ENCODE assay signal across 1 cellular context in the genomic region with DNA sequence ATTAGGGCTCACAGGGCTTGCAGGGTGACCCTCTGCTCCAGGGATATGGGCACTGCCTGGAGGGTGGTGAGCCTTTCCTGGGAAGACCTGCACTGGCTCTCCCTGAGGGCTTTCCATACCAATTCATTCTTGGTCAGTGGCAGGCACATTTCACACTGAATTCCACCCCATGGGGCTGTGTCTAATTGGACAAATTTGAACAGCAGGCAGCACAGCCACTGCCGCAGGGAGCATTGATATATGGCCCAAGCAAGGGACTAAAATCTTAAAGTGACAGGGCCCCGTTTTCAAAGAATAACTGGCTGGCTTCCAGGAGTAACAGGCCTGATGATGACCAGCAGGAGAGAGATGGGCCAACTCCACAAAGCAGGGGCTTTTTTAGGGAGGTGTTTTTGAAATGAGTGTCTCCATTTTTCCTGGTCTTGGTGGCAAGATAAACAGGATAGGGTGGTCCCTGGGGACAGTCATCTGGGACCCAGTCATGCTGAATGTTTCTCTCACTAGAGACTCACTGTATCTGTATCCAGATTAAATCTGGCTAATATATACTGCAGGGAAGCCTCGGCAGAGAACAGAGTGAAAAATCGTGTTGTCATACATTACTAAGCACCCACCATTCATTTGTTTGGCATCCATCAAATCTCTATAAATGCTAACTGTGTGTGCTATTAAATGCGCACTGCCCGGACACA.
A peak's percentile ranks its signal among the peaks of the same experiment; 100 is the strongest.
TF ChIP-seq lines count a peak whose summit lies in the region.

No MANE protein-coding gene starts in this region.

TF ChIP-seq in HEK293, 187 proteins besides CTCF, POLR2A, EP300 and RAD21 (continued from another document and continues in another):
- TF ChIP-seq, protein P1, sequence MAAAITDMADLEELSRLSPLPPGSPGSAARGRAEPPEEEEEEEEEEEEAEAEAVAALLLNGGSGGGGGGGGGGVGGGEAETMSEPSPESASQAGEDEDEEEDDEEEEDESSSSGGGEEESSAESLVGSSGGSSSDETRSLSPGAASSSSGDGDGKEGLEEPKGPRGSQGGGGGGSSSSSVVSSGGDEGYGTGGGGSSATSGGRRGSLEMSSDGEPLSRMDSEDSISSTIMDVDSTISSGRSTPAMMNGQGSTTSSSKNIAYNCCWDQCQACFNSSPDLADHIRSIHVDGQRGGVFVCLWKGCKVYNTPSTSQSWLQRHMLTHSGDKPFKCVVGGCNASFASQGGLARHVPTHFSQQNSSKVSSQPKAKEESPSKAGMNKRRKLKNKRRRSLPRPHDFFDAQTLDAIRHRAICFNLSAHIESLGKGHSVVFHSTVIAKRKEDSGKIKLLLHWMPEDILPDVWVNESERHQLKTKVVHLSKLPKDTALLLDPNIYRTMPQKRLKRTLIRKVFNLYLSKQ (tag by site-specific recombination; IDR thresholded peaks at IDR 0.05; ENCODE audit: borderline replicate concordance) = no peak
- TF ChIP-seq, protein P2, sequence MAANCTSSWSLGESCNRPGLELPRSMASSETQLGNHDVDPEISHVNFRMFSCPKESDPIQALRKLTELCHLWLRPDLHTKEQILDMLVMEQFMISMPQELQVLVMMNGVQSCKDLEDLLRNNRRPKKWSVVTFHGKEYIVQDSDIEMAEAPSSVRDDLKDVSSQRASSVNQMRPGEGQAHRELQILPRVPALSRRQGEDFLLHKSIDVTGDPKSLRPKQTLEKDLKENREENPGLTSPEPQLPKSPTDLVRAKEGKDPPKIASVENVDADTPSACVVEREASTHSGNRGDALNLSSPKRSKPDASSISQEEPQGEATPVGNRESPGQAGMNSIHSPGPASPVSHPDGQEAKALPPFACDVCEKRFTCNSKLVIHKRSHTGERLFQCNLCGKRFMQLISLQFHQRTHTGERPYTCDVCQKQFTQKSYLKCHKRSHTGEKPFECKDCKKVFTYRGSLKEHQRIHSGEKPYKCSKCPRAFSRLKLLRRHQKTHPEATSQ (tag by site-specific recombination; IDR thresholded peaks at IDR 0.05) = no peak
- TF ChIP-seq SETDB1 (IDR thresholded peaks at IDR 0.05; ENCODE audit: insufficient read length, low read length) = no peak
- TF ChIP-seq WT1 (tag by site-specific recombination; IDR thresholded peaks at IDR 0.05) = 0 out of 2 replicates have a peak, but pooled peaks have one; percentile 4
- TF ChIP-seq IKZF3 (tag by site-specific recombination; IDR thresholded peaks at IDR 0.05) = peak; percentile 67
- TF ChIP-seq, protein P3, sequence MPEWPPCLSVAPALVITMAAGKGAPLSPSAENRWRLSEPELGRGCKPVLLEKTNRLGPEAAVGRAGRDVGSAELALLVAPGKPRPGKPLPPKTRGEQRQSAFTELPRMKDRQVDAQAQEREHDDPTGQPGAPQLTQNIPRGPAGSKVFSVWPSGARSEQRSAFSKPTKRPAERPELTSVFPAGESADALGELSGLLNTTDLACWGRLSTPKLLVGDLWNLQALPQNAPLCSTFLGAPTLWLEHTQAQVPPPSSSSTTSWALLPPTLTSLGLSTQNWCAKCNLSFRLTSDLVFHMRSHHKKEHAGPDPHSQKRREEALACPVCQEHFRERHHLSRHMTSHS (tag by site-specific recombination; IDR thresholded peaks at IDR 0.05) = no peak
- TF ChIP-seq ZBTB8A (tag by site-specific recombination; IDR thresholded peaks at IDR 0.05) = peak; percentile 94
- TF ChIP-seq ZNF561 (tag by site-specific recombination; IDR thresholded peaks at IDR 0.05; ENCODE audit: borderline replicate concordance) = no peak
- TF ChIP-seq GLIS1 (tag by site-specific recombination; IDR thresholded peaks at IDR 0.05) = peak; percentile 80
- TF ChIP-seq ZNF600 (tag by site-specific recombination; IDR thresholded peaks at IDR 0.05) = 0 out of 2 replicates have a peak, but pooled peaks have one; percentile 53
- no peak for TF ChIP-seq ZNF530 (tag by site-specific recombination; IDR thresholded peaks at IDR 0.05; ENCODE audit: low read depth)
- TF ChIP-seq, protein P4, sequence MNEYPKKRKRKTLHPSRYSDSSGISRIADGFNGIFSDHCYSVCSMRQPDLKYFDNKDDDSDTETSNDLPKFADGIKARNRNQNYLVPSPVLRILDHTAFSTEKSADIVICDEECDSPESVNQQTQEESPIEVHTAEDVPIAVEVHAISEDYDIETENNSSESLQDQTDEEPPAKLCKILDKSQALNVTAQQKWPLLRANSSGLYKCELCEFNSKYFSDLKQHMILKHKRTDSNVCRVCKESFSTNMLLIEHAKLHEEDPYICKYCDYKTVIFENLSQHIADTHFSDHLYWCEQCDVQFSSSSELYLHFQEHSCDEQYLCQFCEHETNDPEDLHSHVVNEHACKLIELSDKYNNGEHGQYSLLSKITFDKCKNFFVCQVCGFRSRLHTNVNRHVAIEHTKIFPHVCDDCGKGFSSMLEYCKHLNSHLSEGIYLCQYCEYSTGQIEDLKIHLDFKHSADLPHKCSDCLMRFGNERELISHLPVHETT (tag by site-specific recombination; IDR thresholded peaks at IDR 0.05) = no peak
- TF ChIP-seq ZNF292 (tag by site-specific recombination; IDR thresholded peaks at IDR 0.05; ENCODE audit: borderline replicate concordance, low read depth) = no peak
- TF ChIP-seq ZNF10 (tag by site-specific recombination; IDR thresholded peaks at IDR 0.05) = no peak
- peak; percentile 91 for TF ChIP-seq ZNF341 (tag by site-specific recombination; IDR thresholded peaks at IDR 0.05; ENCODE audit: low read depth)
- peak; percentile 67; the same call in 1 of the 2 replicates for TF ChIP-seq ZBTB48 (tag by site-specific recombination; IDR thresholded peaks at IDR 0.05)
- no peak for TF ChIP-seq ZNF140 (tag by site-specific recombination; IDR thresholded peaks at IDR 0.05)
- TF ChIP-seq, protein P5, sequence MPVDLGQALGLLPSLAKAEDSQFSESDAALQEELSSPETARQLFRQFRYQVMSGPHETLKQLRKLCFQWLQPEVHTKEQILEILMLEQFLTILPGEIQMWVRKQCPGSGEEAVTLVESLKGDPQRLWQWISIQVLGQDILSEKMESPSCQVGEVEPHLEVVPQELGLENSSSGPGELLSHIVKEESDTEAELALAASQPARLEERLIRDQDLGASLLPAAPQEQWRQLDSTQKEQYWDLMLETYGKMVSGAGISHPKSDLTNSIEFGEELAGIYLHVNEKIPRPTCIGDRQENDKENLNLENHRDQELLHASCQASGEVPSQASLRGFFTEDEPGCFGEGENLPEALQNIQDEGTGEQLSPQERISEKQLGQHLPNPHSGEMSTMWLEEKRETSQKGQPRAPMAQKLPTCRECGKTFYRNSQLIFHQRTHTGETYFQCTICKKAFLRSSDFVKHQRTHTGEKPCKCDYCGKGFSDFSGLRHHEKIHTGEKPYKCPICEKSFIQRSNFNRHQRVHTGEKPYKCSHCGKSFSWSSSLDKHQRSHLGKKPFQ (tag by site-specific recombination; IDR thresholded peaks at IDR 0.05) = peak; percentile 92
- TF ChIP-seq SP2 (tag by site-specific recombination; IDR thresholded peaks at IDR 0.05) = no peak
- TF ChIP-seq EGR2 (tag by site-specific recombination; IDR thresholded peaks at IDR 0.05; ENCODE audit: low read depth) = no peak
- TF ChIP-seq ZNF174 (tag by site-specific recombination; IDR thresholded peaks at IDR 0.05) = no peak
- peak; percentile 61 for TF ChIP-seq FEZF1 (tag by site-specific recombination; IDR thresholded peaks at IDR 0.05)
- TF ChIP-seq ZNF776 (tag by site-specific recombination; IDR thresholded peaks at IDR 0.05; ENCODE audit: borderline replicate concordance) = no peak
- TF ChIP-seq, protein P6, sequence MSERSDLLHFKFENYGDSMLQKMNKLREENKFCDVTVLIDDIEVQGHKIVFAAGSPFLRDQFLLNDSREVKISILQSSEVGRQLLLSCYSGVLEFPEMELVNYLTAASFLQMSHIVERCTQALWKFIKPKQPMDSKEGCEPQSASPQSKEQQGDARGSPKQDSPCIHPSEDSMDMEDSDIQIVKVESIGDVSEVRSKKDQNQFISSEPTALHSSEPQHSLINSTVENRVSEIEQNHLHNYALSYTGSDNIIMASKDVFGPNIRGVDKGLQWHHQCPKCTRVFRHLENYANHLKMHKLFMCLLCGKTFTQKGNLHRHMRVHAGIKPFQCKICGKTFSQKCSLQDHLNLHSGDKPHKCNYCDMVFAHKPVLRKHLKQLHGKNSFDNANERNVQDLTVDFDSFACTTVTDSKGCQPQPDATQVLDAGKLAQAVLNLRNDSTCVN (tag by site-specific recombination; optimal IDR thresholded peaks at IDR 0.05) = no peak
- TF ChIP-seq, protein P7, sequence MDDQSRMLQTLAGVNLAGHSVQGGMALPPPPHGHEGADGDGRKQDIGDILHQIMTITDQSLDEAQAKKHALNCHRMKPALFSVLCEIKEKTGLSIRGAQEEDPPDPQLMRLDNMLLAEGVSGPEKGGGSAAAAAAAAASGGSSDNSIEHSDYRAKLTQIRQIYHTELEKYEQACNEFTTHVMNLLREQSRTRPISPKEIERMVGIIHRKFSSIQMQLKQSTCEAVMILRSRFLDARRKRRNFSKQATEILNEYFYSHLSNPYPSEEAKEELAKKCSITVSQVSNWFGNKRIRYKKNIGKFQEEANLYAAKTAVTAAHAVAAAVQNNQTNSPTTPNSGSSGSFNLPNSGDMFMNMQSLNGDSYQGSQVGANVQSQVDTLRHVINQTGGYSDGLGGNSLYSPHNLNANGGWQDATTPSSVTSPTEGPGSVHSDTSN (CRISPR knock-in tag; IDR thresholded peaks at IDR 0.05) = no peak
- TF ChIP-seq ZNF701 (tag by site-specific recombination; IDR thresholded peaks at IDR 0.05) = no peak
- no peak for TF ChIP-seq GLIS2 (tag by site-specific recombination; IDR thresholded peaks at IDR 0.05)
- TF ChIP-seq, protein P8, sequence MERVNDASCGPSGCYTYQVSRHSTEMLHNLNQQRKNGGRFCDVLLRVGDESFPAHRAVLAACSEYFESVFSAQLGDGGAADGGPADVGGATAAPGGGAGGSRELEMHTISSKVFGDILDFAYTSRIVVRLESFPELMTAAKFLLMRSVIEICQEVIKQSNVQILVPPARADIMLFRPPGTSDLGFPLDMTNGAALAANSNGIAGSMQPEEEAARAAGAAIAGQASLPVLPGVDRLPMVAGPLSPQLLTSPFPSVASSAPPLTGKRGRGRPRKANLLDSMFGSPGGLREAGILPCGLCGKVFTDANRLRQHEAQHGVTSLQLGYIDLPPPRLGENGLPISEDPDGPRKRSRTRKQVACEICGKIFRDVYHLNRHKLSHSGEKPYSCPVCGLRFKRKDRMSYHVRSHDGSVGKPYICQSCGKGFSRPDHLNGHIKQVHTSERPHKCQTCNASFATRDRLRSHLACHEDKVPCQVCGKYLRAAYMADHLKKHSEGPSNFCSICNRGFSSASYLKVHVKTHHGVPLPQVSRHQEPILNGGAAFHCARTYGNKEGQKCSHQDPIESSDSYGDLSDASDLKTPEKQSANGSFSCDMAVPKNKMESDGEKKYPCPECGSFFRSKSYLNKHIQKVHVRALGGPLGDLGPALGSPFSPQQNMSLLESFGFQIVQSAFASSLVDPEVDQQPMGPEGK (tag by site-specific recombination; IDR thresholded peaks at IDR 0.05) = no peak
- no peak for TF ChIP-seq HOXA7 (CRISPR knock-in tag; IDR thresholded peaks at IDR 0.05; ENCODE audit: borderline replicate concordance)
- TF ChIP-seq, protein P9, sequence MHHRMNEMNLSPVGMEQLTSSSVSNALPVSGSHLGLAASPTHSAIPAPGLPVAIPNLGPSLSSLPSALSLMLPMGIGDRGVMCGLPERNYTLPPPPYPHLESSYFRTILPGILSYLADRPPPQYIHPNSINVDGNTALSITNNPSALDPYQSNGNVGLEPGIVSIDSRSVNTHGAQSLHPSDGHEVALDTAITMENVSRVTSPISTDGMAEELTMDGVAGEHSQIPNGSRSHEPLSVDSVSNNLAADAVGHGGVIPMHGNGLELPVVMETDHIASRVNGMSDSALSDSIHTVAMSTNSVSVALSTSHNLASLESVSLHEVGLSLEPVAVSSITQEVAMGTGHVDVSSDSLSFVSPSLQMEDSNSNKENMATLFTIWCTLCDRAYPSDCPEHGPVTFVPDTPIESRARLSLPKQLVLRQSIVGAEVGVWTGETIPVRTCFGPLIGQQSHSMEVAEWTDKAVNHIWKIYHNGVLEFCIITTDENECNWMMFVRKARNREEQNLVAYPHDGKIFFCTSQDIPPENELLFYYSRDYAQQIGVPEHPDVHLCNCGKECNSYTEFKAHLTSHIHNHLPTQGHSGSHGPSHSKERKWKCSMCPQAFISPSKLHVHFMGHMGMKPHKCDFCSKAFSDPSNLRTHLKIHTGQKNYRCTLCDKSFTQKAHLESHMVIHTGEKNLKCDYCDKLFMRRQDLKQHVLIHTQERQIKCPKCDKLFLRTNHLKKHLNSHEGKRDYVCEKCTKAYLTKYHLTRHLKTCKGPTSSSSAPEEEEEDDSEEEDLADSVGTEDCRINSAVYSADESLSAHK (tag by site-specific recombination; IDR thresholded peaks at IDR 0.05) = no peak
- TF ChIP-seq, protein P10, sequence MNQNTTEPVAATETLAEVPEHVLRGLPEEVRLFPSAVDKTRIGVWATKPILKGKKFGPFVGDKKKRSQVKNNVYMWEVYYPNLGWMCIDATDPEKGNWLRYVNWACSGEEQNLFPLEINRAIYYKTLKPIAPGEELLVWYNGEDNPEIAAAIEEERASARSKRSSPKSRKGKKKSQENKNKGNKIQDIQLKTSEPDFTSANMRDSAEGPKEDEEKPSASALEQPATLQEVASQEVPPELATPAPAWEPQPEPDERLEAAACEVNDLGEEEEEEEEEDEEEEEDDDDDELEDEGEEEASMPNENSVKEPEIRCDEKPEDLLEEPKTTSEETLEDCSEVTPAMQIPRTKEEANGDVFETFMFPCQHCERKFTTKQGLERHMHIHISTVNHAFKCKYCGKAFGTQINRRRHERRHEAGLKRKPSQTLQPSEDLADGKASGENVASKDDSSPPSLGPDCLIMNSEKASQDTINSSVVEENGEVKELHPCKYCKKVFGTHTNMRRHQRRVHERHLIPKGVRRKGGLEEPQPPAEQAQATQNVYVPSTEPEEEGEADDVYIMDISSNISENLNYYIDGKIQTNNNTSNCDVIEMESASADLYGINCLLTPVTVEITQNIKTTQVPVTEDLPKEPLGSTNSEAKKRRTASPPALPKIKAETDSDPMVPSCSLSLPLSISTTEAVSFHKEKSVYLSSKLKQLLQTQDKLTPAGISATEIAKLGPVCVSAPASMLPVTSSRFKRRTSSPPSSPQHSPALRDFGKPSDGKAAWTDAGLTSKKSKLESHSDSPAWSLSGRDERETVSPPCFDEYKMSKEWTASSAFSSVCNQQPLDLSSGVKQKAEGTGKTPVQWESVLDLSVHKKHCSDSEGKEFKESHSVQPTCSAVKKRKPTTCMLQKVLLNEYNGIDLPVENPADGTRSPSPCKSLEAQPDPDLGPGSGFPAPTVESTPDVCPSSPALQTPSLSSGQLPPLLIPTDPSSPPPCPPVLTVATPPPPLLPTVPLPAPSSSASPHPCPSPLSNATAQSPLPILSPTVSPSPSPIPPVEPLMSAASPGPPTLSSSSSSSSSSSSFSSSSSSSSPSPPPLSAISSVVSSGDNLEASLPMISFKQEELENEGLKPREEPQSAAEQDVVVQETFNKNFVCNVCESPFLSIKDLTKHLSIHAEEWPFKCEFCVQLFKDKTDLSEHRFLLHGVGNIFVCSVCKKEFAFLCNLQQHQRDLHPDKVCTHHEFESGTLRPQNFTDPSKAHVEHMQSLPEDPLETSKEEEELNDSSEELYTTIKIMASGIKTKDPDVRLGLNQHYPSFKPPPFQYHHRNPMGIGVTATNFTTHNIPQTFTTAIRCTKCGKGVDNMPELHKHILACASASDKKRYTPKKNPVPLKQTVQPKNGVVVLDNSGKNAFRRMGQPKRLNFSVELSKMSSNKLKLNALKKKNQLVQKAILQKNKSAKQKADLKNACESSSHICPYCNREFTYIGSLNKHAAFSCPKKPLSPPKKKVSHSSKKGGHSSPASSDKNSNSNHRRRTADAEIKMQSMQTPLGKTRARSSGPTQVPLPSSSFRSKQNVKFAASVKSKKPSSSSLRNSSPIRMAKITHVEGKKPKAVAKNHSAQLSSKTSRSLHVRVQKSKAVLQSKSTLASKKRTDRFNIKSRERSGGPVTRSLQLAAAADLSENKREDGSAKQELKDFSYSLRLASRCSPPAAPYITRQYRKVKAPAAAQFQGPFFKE (tag by site-specific recombination; IDR thresholded peaks at IDR 0.05; ENCODE audit: borderline replicate concordance) = no peak
- TF ChIP-seq ZNF24 (tag by site-specific recombination; IDR thresholded peaks at IDR 0.05) = no peak
- TF ChIP-seq YY1 (tag by site-specific recombination; IDR thresholded peaks at IDR 0.05) = no peak
- no peak for TF ChIP-seq BCL11A (tag by site-specific recombination; IDR thresholded peaks at IDR 0.05; ENCODE audit: low read depth)
